Comparison of ENCODE assay signal across 16 cellular contexts in genomic region chr9:21555911-21556310, GRCh38.
A peak's percentile ranks its signal among the peaks of the same experiment; 100 is the strongest.
DNase-seq lines count a peak whose midpoint lies in the region; ATAC-seq and TF ChIP-seq lines count a peak whose summit lies in the region.
"Had no signal": no experiment of that assay in that cellular context is flagged by ENCODE, and none has a peak within 500 bp of the region (broad histone marks: within the 10 kb centered on the region; RNA-seq: fewer than 3 reads in every experiment).

No MANE protein-coding gene starts in this region.

- CTCF ChIA-PET in Panc1 (lab: Charles Lee): no interaction called here
- CTCF ChIA-PET in activated CD8-positive, alpha-beta memory T cell treated with anti-CD3 and anti-CD28 coated beads, Interleukin-2, amount 10 ng/mL, durations not matched to agents 7 days and 5 days (lab: Charles Lee): no interaction called here

- H3K4me3 ChIP-seq in Panc1 (ENCODE audit: low read depth in 2 of 2, low read length in 2 of 2): peak overlapping the region; percentile 74 to 76
- H3K4me3 ChIP-seq in esophagus squamous epithelium: peak overlapping the region; percentile 18 to 79 (median 77)
- peak overlapping the region; percentile 9 for H3K4me3 ChIP-seq in retinal pigment epithelial cell (ENCODE audit: low read length)
- no peak overlapping the region for H3K4me3 ChIP-seq in right lobe of liver
- H3K4me3 ChIP-seq: coronary artery, left ventricle myocardium inferior, SK-N-MC had no signal

- H3K36me3 ChIP-seq in Panc1 (ENCODE audit: control insufficient read depth, insufficient read depth, low read length) (peaks cover 10% of the 10 kb centered on the region), esophagus squamous epithelium (no peaks in the 10 kb centered on the region), right lobe of liver (no peaks in the 10 kb centered on the region)
- H3K36me3 ChIP-seq: left ventricle myocardium inferior had no signal

- DNase-seq in EH (ENCODE audit: low read depth) (peak; percentile 42), Panc1 (ENCODE audit: low read depth, low spot score) (no peak), esophagus squamous epithelium (lab: John Stamatoyannopoulos, UW) (no peak), retinal pigment epithelial cell (ENCODE audit: low read depth) (no peak), right lobe of liver (no peak), NCI-H1417 (lab: John Stamatoyannopoulos, UW) (no peak), GM13976 (ENCODE audit: low spot score) (no peak)
- no peak for DNase-seq in activated CD8-positive, alpha-beta memory T cell treated with anti-CD3 and anti-CD28 coated beads, Interleukin-2, amount 10 ng/mL, durations not matched to agents 7 days and 5 days
- DNase-seq: activated CD4-positive, alpha-beta T cell treated with anti-CD3 and anti-CD28 coated beads, Interleukin-2, amount 50 U/mL, for 4 hours; DMS53; left ventricle myocardium inferior; naive thymus-derived CD4-positive, alpha-beta T cell; NCI-H1694 treated with DMSO at 0.1 percent for 48 hours; NCI-H524 treated with DMSO at 0.1 percent for 48 hours had no signal

- intact Hi-C loops in Panc1 (cut with micrococcal nuclease; ENCODE audit: unreplicated experiment) (loop anchor here (10.0 kb wide), 1 partner anchor 51 kb away; no protein-coding TSS in a partner anchor), esophagus squamous epithelium (cut with DNase I) (no loop called here), right lobe of liver (cut with DNase I) (no loop called here)

- no TSS peak for BruUV-seq in Panc1 (replicated peaks; lab: Mats Ljungman, UMichigan)

- no peaks in the 10 kb centered on the region for H3K36me3 Mint-ChIP-seq in activated CD8-positive, alpha-beta memory T cell treated with anti-CD3 and anti-CD28 coated beads, Interleukin-2, amount 10 ng/mL, durations not matched to agents 7 days and 5 days
- H3K36me3 Mint-ChIP-seq: naive thymus-derived CD4-positive, alpha-beta T cell had no signal

- H3K4me1 Mint-ChIP-seq in activated CD8-positive, alpha-beta memory T cell treated with anti-CD3 and anti-CD28 coated beads, Interleukin-2, amount 10 ng/mL, durations not matched to agents 7 days and 5 days: peaks cover 11% of the 10 kb centered on the region

- H3K27me3 ChIP-seq in Panc1 (ENCODE audit: control insufficient read depth, insufficient read depth, low read length) (no peaks in the 10 kb centered on the region), esophagus squamous epithelium (peaks cover 0 to 75% (median 3%) of the 10 kb centered on the region in 4 donors), right lobe of liver (peaks cover 14 to 25% of the 10 kb centered on the region in 2 donors)

- no peak overlapping the region for H3K4me3 Mint-ChIP-seq in activated CD8-positive, alpha-beta memory T cell treated with anti-CD3 and anti-CD28 coated beads, Interleukin-2, amount 10 ng/mL, durations not matched to agents 7 days and 5 days

- no peaks in the 10 kb centered on the region for H3K9me3 Mint-ChIP-seq in activated CD8-positive, alpha-beta memory T cell treated with anti-CD3 and anti-CD28 coated beads, Interleukin-2, amount 10 ng/mL, durations not matched to agents 7 days and 5 days (ENCODE audit: low read depth)
- H3K9me3 Mint-ChIP-seq: naive thymus-derived CD4-positive, alpha-beta T cell had no signal

- TF ChIP-seq CTCF in Panc1 (IDR thresholded peaks at IDR 0.05): no peak
- TF ChIP-seq CTCF in esophagus squamous epithelium (IDR thresholded peaks at IDR 0.05): no peak
- no peak for TF ChIP-seq CTCF in retinal pigment epithelial cell (conservative IDR thresholded peaks at IDR 0.05; ENCODE audit: low read depth, low read length)
- no peak for TF ChIP-seq CTCF in right lobe of liver (IDR thresholded peaks at IDR 0.05)
- no peak for TF ChIP-seq CTCF in GM13976 (IDR thresholded peaks at IDR 0.05; ENCODE audit: borderline replicate concordance, control extremely low read depth, extremely low read depth, insufficient read depth, missing control alignments)

- no peaks in the 10 kb centered on the region for H3K9me3 ChIP-seq in Panc1 (ENCODE audit: control insufficient read depth, insufficient read depth, low read depth, low read length)
- H3K9me3 ChIP-seq in esophagus squamous epithelium: no peaks in the 10 kb centered on the region
- no peaks in the 10 kb centered on the region for H3K9me3 ChIP-seq in right lobe of liver
- H3K9me3 ChIP-seq: left ventricle myocardium inferior had no signal

- 43 to 52% methylated on average over 5 of the region's 5 CpGs for WGBS in esophagus squamous epithelium, 2 donors
- 60% methylated on average over 4 of the region's 5 CpGs for WGBS in right lobe of liver (ENCODE audit: insufficient coverage, low coverage, low lambda C conversion rate, missing lambda C conversion rate)

- POLR2A ChIA-PET in Panc1 (lab: Charles Lee): interaction anchor here (0.6 kb wide), 1 partner anchor 128 kb away, joined by 4 read pairs; no protein-coding TSS in a partner anchor

- ATAC-seq in Panc1 (no peak), right lobe of liver (no peak)
- ATAC-seq in activated CD8-positive, alpha-beta memory T cell treated with anti-CD3 and anti-CD28 coated beads, Interleukin-2, amount 10 ng/mL, durations not matched to agents 7 days and 5 days: no peak
- ATAC-seq: naive thymus-derived CD4-positive, alpha-beta T cell had no signal

- H3K27me3 Mint-ChIP-seq in activated CD8-positive, alpha-beta memory T cell treated with anti-CD3 and anti-CD28 coated beads, Interleukin-2, amount 10 ng/mL, durations not matched to agents 7 days and 5 days: peaks cover 46% of the 10 kb centered on the region

- H3K4me1 ChIP-seq in Panc1 (ENCODE audit: control insufficient read depth, insufficient read depth, low read length) (peaks cover 49% of the 10 kb centered on the region), esophagus squamous epithelium (peaks cover 0 to 47% (median 0%) of the 10 kb centered on the region in 3 donors), right lobe of liver (peaks cover 0 to 13% (median 0%) of the 10 kb centered on the region in 4 donors)

- in situ Hi-C loops in Panc1 (cut with HindIII; ENCODE audit: low pct_unique_long_range_greater_than_20kb, low sequenced_read_pairs) (loop anchor here (10.0 kb wide), 1 partner anchor 119 kb away; no protein-coding TSS in a partner anchor), GM13976 (cut with MboI; ENCODE audit: low sequenced_read_pairs, unreplicated experiment) (loop anchor here (10.0 kb wide), 1 partner anchor 61 kb away; no protein-coding TSS in a partner anchor)

- H3K27ac ChIP-seq in Panc1 (ENCODE audit: low read length): peak overlapping the region; percentile 99
- peak overlapping the region; percentile 51 to 95 (median 90) for H3K27ac ChIP-seq in esophagus squamous epithelium
- no peak overlapping the region for H3K27ac ChIP-seq in right lobe of liver
- H3K27ac ChIP-seq: coronary artery, left ventricle myocardium inferior, SK-N-MC had no signal

- no peak for TF ChIP-seq POLR2A in esophagus squamous epithelium (IDR thresholded peaks at IDR 0.05)
- TF ChIP-seq POLR2A in right lobe of liver (IDR thresholded peaks at IDR 0.05): no peak

- no peak overlapping the region for H3K27ac Mint-ChIP-seq in activated CD8-positive, alpha-beta memory T cell treated with anti-CD3 and anti-CD28 coated beads, Interleukin-2, amount 10 ng/mL, durations not matched to agents 7 days and 5 days
- H3K27ac Mint-ChIP-seq: naive thymus-derived CD4-positive, alpha-beta T cell had no signal

Comparison
In these comparisons a context has a peak if more than half of its experiments do, and no peak if none do; other contexts are left out.
1. H3K27ac ChIP-seq: peak in Panc1 (single experiment) and esophagus squamous epithelium (4 of 4); none in right lobe of liver (0 of 3).
2. H3K4me3 ChIP-seq: peak in Panc1 (2 of 2), esophagus squamous epithelium (4 of 4) and retinal pigment epithelial cell (single experiment); none in right lobe of liver (0 of 3).